1 cellular context compared by ENCODE assay signal in genomic region chr6:34888874-34889555, GRCh38.
A peak's percentile ranks its signal among the peaks of the same experiment; 100 is the strongest.
TF ChIP-seq lines count a peak whose summit lies in the region.

Gene ANKS1A (plus strand): TSS chr6:34889255. CDS start chr6:34889403, 148 bp downstream.

TF ChIP-seq in HepG2, 621 proteins besides CTCF, POLR2A, EP300 and RAD21 (continued from another document and continues in another):
- TF ChIP-seq FOXP4 (CRISPR knock-in tag; IDR thresholded peaks at IDR 0.05) (no peak; the same call in 1 of the 2 replicates), ZFX (CRISPR knock-in tag; IDR thresholded peaks at IDR 0.05; ENCODE audit: low read depth) (peak; percentile 79), ZSCAN22 (CRISPR knock-in tag; IDR thresholded peaks at IDR 0.05) (no peak), ZNF839 (CRISPR knock-in tag; IDR thresholded peaks at IDR 0.05; ENCODE audit: borderline replicate concordance) (peak; percentile 55; the same call in 1 of the 2 replicates), UBTF (CRISPR knock-in tag; IDR thresholded peaks at IDR 0.05) (peak; percentile 43; the same call in 1 of the 2 replicates), ZNF768 (CRISPR knock-in tag; IDR thresholded peaks at IDR 0.05) (no peak; the same call in 1 of the 2 replicates), ZBTB33 (CRISPR knock-in tag; IDR thresholded peaks at IDR 0.05) (no peak), NFIB (CRISPR knock-in tag; IDR thresholded peaks at IDR 0.05; ENCODE audit: borderline replicate concordance) (no peak), GMEB2 (CRISPR knock-in tag; IDR thresholded peaks at IDR 0.05; ENCODE audit: low read depth) (peak; percentile 81), ELF3 (CRISPR knock-in tag; IDR thresholded peaks at IDR 0.05) (peak; percentile 65), BCL6 (CRISPR knock-in tag; IDR thresholded peaks at IDR 0.05) (0 out of 2 replicates have a peak, but pooled peaks have one; percentile 19), ZNF703 (CRISPR knock-in tag; IDR thresholded peaks at IDR 0.05; ENCODE audit: borderline replicate concordance) (no peak), TBX3 (IDR thresholded peaks at IDR 0.05; ENCODE audit: borderline replicate concordance) (no peak), PITX1 (CRISPR knock-in tag; IDR thresholded peaks at IDR 0.05) (no peak), ZHX2 (IDR thresholded peaks at IDR 0.05; ENCODE audit: low read depth) (peak; percentile 80), ZHX2 (CRISPR knock-in tag; IDR thresholded peaks at IDR 0.05; ENCODE audit: borderline replicate concordance) (no peak), ZNF563 (CRISPR knock-in tag; IDR thresholded peaks at IDR 0.05) (no peak), HMG20B (CRISPR knock-in tag; conservative IDR thresholded peaks at IDR 0.05) (no peak), ZNF800 (CRISPR knock-in tag; IDR thresholded peaks at IDR 0.05) (no peak), ZNF543 (CRISPR knock-in tag; IDR thresholded peaks at IDR 0.05) (peak; percentile 57; the same call in 1 of the 2 replicates), ZNF605 (CRISPR knock-in tag; IDR thresholded peaks at IDR 0.05) (no peak; the same call in 1 of the 2 replicates), ZNF609 (CRISPR knock-in tag; IDR thresholded peaks at IDR 0.05; ENCODE audit: borderline replicate concordance) (peak; percentile 56; the same call in 1 of the 2 replicates), NFYC (CRISPR knock-in tag; IDR thresholded peaks at IDR 0.05) (no peak), MZF1 (CRISPR knock-in tag; IDR thresholded peaks at IDR 0.05; ENCODE audit: borderline replicate concordance) (no peak), FIP1L1 (IDR thresholded peaks at IDR 0.05; ENCODE audit: borderline replicate concordance, insufficient read depth, low read depth, low read length) (no peak; the same call in 1 of the 2 replicates), ZNF589 (CRISPR knock-in tag; conservative IDR thresholded peaks at IDR 0.05) (no peak), ETS1 (CRISPR knock-in tag; IDR thresholded peaks at IDR 0.05) (no peak), CENPT (CRISPR knock-in tag; IDR thresholded peaks at IDR 0.05; ENCODE audit: low read depth) (no peak), POLR2AphosphoS5 (IDR thresholded peaks at IDR 0.05; ENCODE audit: low read depth, low read length) (peak; percentile 82; the same call in 1 of the 2 replicates), ZFP91 (CRISPR knock-in tag; IDR thresholded peaks at IDR 0.05; ENCODE audit: borderline replicate concordance) (peak; percentile 78), GPN1 (CRISPR knock-in tag; IDR thresholded peaks at IDR 0.05; ENCODE audit: borderline replicate concordance) (no peak)
